1 cellular context compared by ENCODE assay signal in genomic region chr7:108569381-108570145, GRCh38.
TF ChIP-seq lines count a peak whose summit lies in the region.

TSS of gene DNAJB9 (plus strand) at chr7:108569874. CDS start at chr7:108571727, 1,853 bp downstream.
TSS of gene THAP5 (minus strand) at chr7:108569706. CDS start at chr7:108569569, 137 bp downstream.

TF ChIP-seq in K562, 482 proteins besides CTCF, POLR2A, EP300 and RAD21 (continued from another document and continues in another):
- TF ChIP-seq RERE (CRISPR knock-in tag; IDR thresholded peaks at IDR 0.05; ENCODE audit: borderline replicate concordance) (peak; percentile 89; the same call in 1 of the 2 replicates), ATF1 (CRISPR knock-in tag; IDR thresholded peaks at IDR 0.05) (no peak; the same call in 1 of the 2 replicates), ATF1 (tag; IDR thresholded peaks at IDR 0.05) (peak; percentile 96), NRF1 (conservative IDR thresholded peaks at IDR 0.05 in 1 of 2, IDR thresholded peaks at IDR 0.05 in 1 of 2) (peak; percentile 100), BRD9 (IDR thresholded peaks at IDR 0.05; ENCODE audit: low read depth, partially characterized antibody) (peak; percentile 71), HOXB6 (CRISPR knock-in tag; IDR thresholded peaks at IDR 0.05; ENCODE audit: borderline replicate concordance) (peak; percentile 57; the same call in 1 of the 2 replicates), SREBF2 (CRISPR knock-in tag; IDR thresholded peaks at IDR 0.05) (no peak), MCM3 (IDR thresholded peaks at IDR 0.05) (no peak), NR1H2 (CRISPR knock-in tag; IDR thresholded peaks at IDR 0.05) (no peak), ETV5 (CRISPR knock-in tag; IDR thresholded peaks at IDR 0.05; ENCODE audit: low read depth) (peak; percentile 90), FOXJ2 (tag; IDR thresholded peaks at IDR 0.05) (peak; percentile 91; the same call in 1 of the 2 replicates), SIRT6 (IDR thresholded peaks at IDR 0.05; ENCODE audit: low read depth, low read length) (no peak), HNRNPH1 (optimal IDR thresholded peaks at IDR 0.05; ENCODE audit: low read depth, low read length) (no peak), BMI1 (IDR thresholded peaks at IDR 0.05; ENCODE audit: low read length) (no peak), PATZ1 (CRISPR knock-in tag; IDR thresholded peaks at IDR 0.05; ENCODE audit: borderline replicate concordance) (no peak; the same call in 1 of the 2 replicates), E2F5 (CRISPR knock-in tag; IDR thresholded peaks at IDR 0.05) (peak; percentile 11; the same call in 1 of the 2 replicates), HDAC6 (IDR thresholded peaks at IDR 0.05; ENCODE audit: low read depth, low read length) (no peak), RAD51 (IDR thresholded peaks at IDR 0.05; ENCODE audit: borderline replicate concordance, low read depth) (peak; percentile 99), POU5F1 (IDR thresholded peaks at IDR 0.05; ENCODE audit: borderline replicate concordance, low read depth, low read length, partially characterized antibody) (peak; percentile 32), ZNF589 (CRISPR knock-in tag; IDR thresholded peaks at IDR 0.05; ENCODE audit: low read depth) (0 out of 2 replicates have a peak, but pooled peaks have one; percentile 66), NFYB (IDR thresholded peaks at IDR 0.05; ENCODE audit: extremely low read depth, insufficient read length) (peak; percentile 37), E2F3 (CRISPR knock-in tag; IDR thresholded peaks at IDR 0.05) (no peak; the same call in 1 of the 2 replicates), PHF21A (IDR thresholded peaks at IDR 0.05; ENCODE audit: borderline replicate concordance, low read depth) (no peak), FOXJ3 (CRISPR knock-in tag; IDR thresholded peaks at IDR 0.05) (no peak), FOXO4 (CRISPR knock-in tag; IDR thresholded peaks at IDR 0.05) (no peak), NBN (IDR thresholded peaks at IDR 0.05; ENCODE audit: low read depth) (peak; percentile 69; the same call in 1 of the 2 replicates), ZNF395 (CRISPR knock-in tag; IDR thresholded peaks at IDR 0.05) (peak; percentile 51; the same call in 1 of the 2 replicates), HMGXB4 (CRISPR knock-in tag; IDR thresholded peaks at IDR 0.05) (peak; percentile 87; the same call in 1 of the 2 replicates), TFE3 (CRISPR knock-in tag; IDR thresholded peaks at IDR 0.05) (peak; percentile 97), ATF7 (IDR thresholded peaks at IDR 0.05) (peak; percentile 95), SMAD4 (CRISPR knock-in tag; conservative IDR thresholded peaks at IDR 0.05) (peak; percentile 36; the same call in 1 of the 2 replicates), ZNF24 (IDR thresholded peaks at IDR 0.05) (peak; percentile 25; the same call in 1 of the 2 replicates), PPARD (CRISPR knock-in tag; IDR thresholded peaks at IDR 0.05) (no peak), ARID4B (CRISPR knock-in tag; IDR thresholded peaks at IDR 0.05) (peak; percentile 73), TCF15 (CRISPR knock-in tag; IDR thresholded peaks at IDR 0.05) (no peak), POLR3G (IDR thresholded peaks at IDR 0.05; ENCODE audit: extremely low read depth, insufficient read length, insufficient replicate concordance) (no peak), THRB (CRISPR knock-in tag; conservative IDR thresholded peaks at IDR 0.05) (peak; percentile 87)
